8 cellular contexts compared by ENCODE assay signal in genomic region chr20:47351643-47352331, GRCh38. TPM values are rescaled to one million over a fixed set of nuclear protein-coding genes. Genes with fewer than 3 reads are reported as not detected.
DNase-seq lines count a peak whose midpoint lies in the region; ATAC-seq and TF ChIP-seq lines count a peak whose summit lies in the region.

No MANE protein-coding gene starts in this region.

- H3K36me3 ChIP-seq in BLaER1 (peaks cover 31% of the 10 kb centered on the region), liver (ENCODE audit: control insufficient read depth in 4 of 4, insufficient read depth in 3 of 4, low read depth in 1 of 4, low read length in 3 of 4) (peaks cover 0 to 3% (median under 1%) of the 10 kb centered on the region in 4 donors)

- H4K20me1 ChIP-seq in BLaER1: peaks cover 57% of the 10 kb centered on the region

- H3K27ac ChIP-seq in BLaER1: peak overlapping the region; percentile 99
- peak overlapping the region; percentile 100 for H3K27ac ChIP-seq in angular gyrus (ENCODE audit: low read depth, low read length)
- peak overlapping the region; percentile 92 to 98 for H3K27ac ChIP-seq in liver (ENCODE audit: low read depth in 1 of 2, low read length in 2 of 2)

- H3K9me3 ChIP-seq in BLaER1 (no peaks in the 10 kb centered on the region), liver (ENCODE audit: control insufficient read depth in 4 of 4, low read length in 3 of 4) (no peaks in the 10 kb centered on the region)

- H3K27me3 ChIP-seq in BLaER1 (no peaks in the 10 kb centered on the region), liver (ENCODE audit: control insufficient read depth in 4 of 4, insufficient read depth in 4 of 4, low read length in 3 of 4) (no peaks in the 10 kb centered on the region)

- DNase-seq in LNCaP clone FGC (ENCODE audit: low read depth) (no peak), NCI-H446 treated with DMSO at 0.1 percent for 48 hours (lab: John Stamatoyannopoulos, UW) (no peak), Ammon's horn (ENCODE audit: low spot score) (no peak), NCI-H226 (no peak)

- peak overlapping the region; percentile 88 for H3K9ac ChIP-seq in BLaER1
- peak overlapping the region; percentile 49 to 57 for H3K9ac ChIP-seq in liver (ENCODE audit: low read depth in 1 of 2, low read length in 2 of 2)

- H3K4me2 ChIP-seq in BLaER1: peak overlapping the region; percentile 98

- WGBS in liver: 36% methylated on average over 10 of the region's 10 CpGs

- ATAC-seq in HG03460 (IDR thresholded peaks at IDR 0.05; ENCODE audit: unreplicated experiment): no peak

- TF ChIP-seq CTCF in LNCaP clone FGC (IDR thresholded peaks at IDR 0.05; ENCODE audit: control insufficient read depth, extremely low read depth, insufficient read depth) (no peak), liver (IDR thresholded peaks at IDR 0.05; ENCODE audit: low read depth, low read length, missing input control) (no peak)

- H3K4me3 ChIP-seq in BLaER1 (peak overlapping the region; percentile 70), LNCaP clone FGC (ENCODE audit: low read depth, low read length) (peak overlapping the region; percentile 33), liver (ENCODE audit: low read depth in 1 of 3, low read length in 3 of 3) (peak overlapping the region in 1 of 3 donors; percentile 2)

- TF ChIP-seq RAD21 in liver (IDR thresholded peaks at IDR 0.05): no peak

- H3K4me1 ChIP-seq in BLaER1 (peaks cover 74% of the 10 kb centered on the region), liver (ENCODE audit: control insufficient read depth in 4 of 4, insufficient read depth in 4 of 4, low read length in 3 of 4) (peaks cover 10 to 57% (median 39%) of the 10 kb centered on the region in 4 donors)

TF ChIP-seq in liver, 16 proteins besides CTCF, POLR2A, EP300 and RAD21:
- TF ChIP-seq YY1 (IDR thresholded peaks at IDR 0.05) (peak; percentile 60), NR2F2 (IDR thresholded peaks at IDR 0.05) (no peak)

RNA-seq across cellular contexts. Expression of gene ZMYND8, which starts 4.7 kb away (rescaled TPM):
- total RNA-seq in liver: 10 to 100 TPM in 1 of 2 donors, 1 to 10 TPM in 1; 9.3 to 23.5 TPM
- 1 to 10 TPM; 3.3 to 4.4 TPM for polyA plus RNA-seq in liver
